In genomic region chr10:117424789-117425649, GRCh38 we compare ENCODE assay signal across 1 cellular context.
TF ChIP-seq lines count a peak whose summit lies in the region.

No MANE protein-coding gene starts in this region.

TF ChIP-seq in HCT116, 20 proteins besides CTCF, POLR2A, EP300 and RAD21:
- TF ChIP-seq POLR2AphosphoS5 (IDR thresholded peaks at IDR 0.05; ENCODE audit: low read depth, low read length) (no peak), ELF1 (IDR thresholded peaks at IDR 0.05; ENCODE audit: borderline replicate concordance, low read depth) (no peak), EGR1 (IDR thresholded peaks at IDR 0.05; ENCODE audit: low read depth) (no peak), ZFX (IDR thresholded peaks at IDR 0.05) (no peak), ATF3 (IDR thresholded peaks at IDR 0.05) (no peak), JUND (IDR thresholded peaks at IDR 0.05) (no peak), ZNF274 (IDR thresholded peaks at IDR 0.05; ENCODE audit: low read depth, low read length) (no peak), TCF7L2 (IDR thresholded peaks at IDR 0.05; ENCODE audit: borderline replicate concordance, extremely low read depth, insufficient read depth, insufficient read length) (no peak), EZH2phosphoT487 (IDR thresholded peaks at IDR 0.05; ENCODE audit: borderline replicate concordance) (no peak), SRF (IDR thresholded peaks at IDR 0.05; ENCODE audit: low read depth) (no peak), CBX3 (IDR thresholded peaks at IDR 0.05; ENCODE audit: low read depth) (no peak)
- TF ChIP-seq, protein P1, sequence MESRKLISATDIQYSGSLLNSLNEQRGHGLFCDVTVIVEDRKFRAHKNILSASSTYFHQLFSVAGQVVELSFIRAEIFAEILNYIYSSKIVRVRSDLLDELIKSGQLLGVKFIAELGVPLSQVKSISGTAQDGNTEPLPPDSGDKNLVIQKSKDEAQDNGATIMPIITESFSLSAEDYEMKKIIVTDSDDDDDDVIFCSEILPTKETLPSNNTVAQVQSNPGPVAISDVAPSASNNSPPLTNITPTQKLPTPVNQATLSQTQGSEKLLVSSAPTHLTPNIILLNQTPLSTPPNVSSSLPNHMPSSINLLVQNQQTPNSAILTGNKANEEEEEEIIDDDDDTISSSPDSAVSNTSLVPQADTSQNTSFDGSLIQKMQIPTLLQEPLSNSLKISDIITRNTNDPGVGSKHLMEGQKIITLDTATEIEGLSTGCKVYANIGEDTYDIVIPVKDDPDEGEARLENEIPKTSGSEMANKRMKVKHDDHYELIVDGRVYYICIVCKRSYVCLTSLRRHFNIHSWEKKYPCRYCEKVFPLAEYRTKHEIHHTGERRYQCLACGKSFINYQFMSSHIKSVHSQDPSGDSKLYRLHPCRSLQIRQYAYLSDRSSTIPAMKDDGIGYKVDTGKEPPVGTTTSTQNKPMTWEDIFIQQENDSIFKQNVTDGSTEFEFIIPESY (IDR thresholded peaks at IDR 0.05; ENCODE audit: extremely low read depth, insufficient replicate concordance, low read length): no peak
TF ChIP-seq in HCT116: peak in this region for 0.
